In the genomic region with DNA sequence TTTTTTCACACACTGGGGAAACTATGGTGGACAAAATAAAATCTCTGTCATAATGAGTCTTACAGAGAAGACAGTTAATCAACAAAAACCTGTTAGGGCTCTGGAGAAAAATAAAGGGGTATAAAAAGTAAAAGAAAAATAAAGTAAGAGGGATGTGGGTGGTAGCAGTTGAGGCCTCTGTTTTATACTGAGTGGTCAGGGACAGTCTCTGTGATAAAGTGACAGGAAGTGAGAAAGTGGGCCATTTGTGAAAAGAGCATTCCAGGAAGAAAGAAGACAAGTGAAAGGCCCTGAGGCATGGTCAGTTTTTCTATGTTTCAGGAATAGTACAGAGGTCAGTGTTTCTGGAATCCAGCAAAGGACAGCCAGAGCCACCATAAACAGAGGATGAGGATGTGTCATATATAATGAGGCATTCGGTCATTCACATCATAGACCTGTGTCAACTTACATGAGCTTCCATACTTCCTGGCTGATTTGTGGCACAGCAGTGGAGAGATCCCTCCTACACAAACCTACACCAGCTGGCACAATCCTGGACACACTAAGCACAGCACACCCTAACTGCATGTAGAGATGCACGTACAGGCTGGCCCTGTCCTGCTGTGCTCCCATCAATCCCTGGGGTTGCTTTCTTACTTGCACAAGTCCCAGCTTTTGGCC, we compare ENCODE assay signal across 27 cellular contexts.
DNase-seq lines count a peak whose midpoint lies in the region; ATAC-seq and TF ChIP-seq lines count a peak whose summit lies in the region.
"Had no signal": no experiment of that assay in that cellular context is flagged by ENCODE, and none has a peak within 500 bp of the region (broad histone marks: within the 10 kb centered on the region; RNA-seq: fewer than 3 reads in every experiment).

No MANE protein-coding gene starts in this region.

- TF ChIP-seq POLR2A in thyroid gland (IDR thresholded peaks at IDR 0.05) (no peak), suprapubic skin (IDR thresholded peaks at IDR 0.05) (no peak), upper lobe of left lung (IDR thresholded peaks at IDR 0.05) (no peak)

- H3K4me1 ChIP-seq in cardiac muscle cell (ENCODE audit: low read depth), result peaks cover 19% of the 10 kb centered on the region
- no peaks in the 10 kb centered on the region for H3K4me1 ChIP-seq in mucosa of descending colon (ENCODE audit: low read depth)
- H3K4me1 ChIP-seq in thyroid gland, result peaks cover 35 to 40% of the 10 kb centered on the region in 2 donors
- peaks cover 16% of the 10 kb centered on the region for H3K4me1 ChIP-seq in suprapubic skin
- peaks cover 0 to 8% (median 2%) of the 10 kb centered on the region in 4 donors for H3K4me1 ChIP-seq in upper lobe of left lung
- H3K4me1 ChIP-seq: Peyer's patch had no signal

- DNase-seq in cardiac muscle cell (ENCODE audit: low read depth in 1 of 2, low spot score in 1 of 2) (no peak), left ventricle myocardium superior (no peak), cerebellar cortex (ENCODE audit: low spot score) (peak; percentile 19), mucosa of descending colon (no peak), thyroid gland (no peak), suprapubic skin (ENCODE audit: low spot score in 2 of 2) (no peak), LoVo (ENCODE audit: low spot score) (no peak), upper lobe of left lung (no peak)
- DNase-seq: activated CD4-positive, alpha-beta T cell treated with anti-CD3 and anti-CD28 coated beads for 48 hours; activated naive CD4-positive, alpha-beta T cell treated with anti-CD3 and anti-CD28 coated beads, Interleukin-2, amount 50 U/mL, for 16 hours; central memory CD4-positive, alpha-beta T cell; DMS79; dorsolateral prefrontal cortex; glutamatergic neuron; mesendoderm; naive B cell; NCI-H1694 treated with DMSO at 0.1 percent for 48 hours; NCI-H524 treated with DMSO at 0.1 percent for 48 hours; Peyer's patch; T-helper 1 cell had no signal

- no peaks in the 10 kb centered on the region for H3K27me3 ChIP-seq in cardiac muscle cell
- H3K27me3 ChIP-seq in thyroid gland, result no peaks in the 10 kb centered on the region
- H3K27me3 ChIP-seq in suprapubic skin, result no peaks in the 10 kb centered on the region
- H3K27me3 ChIP-seq in upper lobe of left lung, result no peaks in the 10 kb centered on the region
- H3K27me3 ChIP-seq: dorsolateral prefrontal cortex, Peyer's patch, right atrium auricular region, SJSA1, vagina had no signal

- H3K9me3 ChIP-seq in cardiac muscle cell (ENCODE audit: low read depth) (no peaks in the 10 kb centered on the region), mucosa of descending colon (no peaks in the 10 kb centered on the region), thyroid gland (no peaks in the 10 kb centered on the region), suprapubic skin (no peaks in the 10 kb centered on the region), upper lobe of left lung (no peaks in the 10 kb centered on the region)
- H3K9me3 ChIP-seq: A549, HAP-1, Peyer's patch, right atrium auricular region, SJSA1, vagina had no signal

- TF ChIP-seq CTCF in cardiac muscle cell (IDR thresholded peaks at IDR 0.05; ENCODE audit: low read depth, low read length) (no peak), mucosa of descending colon (IDR thresholded peaks at IDR 0.05) (no peak), thyroid gland (IDR thresholded peaks at IDR 0.05) (no peak), suprapubic skin (IDR thresholded peaks at IDR 0.05) (no peak), upper lobe of left lung (IDR thresholded peaks at IDR 0.05) (no peak)

- ATAC-seq in left ventricle myocardium superior (no peak), mucosa of descending colon (peak; percentile 61), upper lobe of left lung (ENCODE audit: low FRiP score in 2 of 2) (no peak)
- ATAC-seq: A549 had no signal

- H3K36me3 ChIP-seq in cardiac muscle cell (peaks cover 18% of the 10 kb centered on the region), mucosa of descending colon (ENCODE audit: low read depth) (peaks cover 5% of the 10 kb centered on the region), thyroid gland (no peaks in the 10 kb centered on the region), suprapubic skin (peaks cover 15% of the 10 kb centered on the region), upper lobe of left lung (peaks cover 0 to 34% (median 2%) of the 10 kb centered on the region in 4 donors)
- H3K36me3 ChIP-seq: HAP-1, right atrium auricular region, SJSA1, vagina had no signal

- H3K4me3 ChIP-seq in cardiac muscle cell (no peak overlapping the region), mucosa of descending colon (no peak overlapping the region), thyroid gland (replicated peaks in 1 of 3) (no peak overlapping the region), suprapubic skin (no peak overlapping the region), upper lobe of left lung (no peak overlapping the region)
- H3K4me3 ChIP-seq: A549, dorsolateral prefrontal cortex, HAP-1, Peyer's patch, right atrium auricular region, SJSA1, vagina had no signal

- 85 to 94% methylated on average over 2 of the region's 2 CpGs for WGBS in thyroid gland, 2 donors
- 80% methylated on average over 1 of the region's 2 CpGs for WGBS in suprapubic skin
- 92 to 100% methylated on average over 2 of the region's 2 CpGs for WGBS in upper lobe of left lung, 2 donors

- peak overlapping the region; percentile 55 for H3K27ac ChIP-seq in cardiac muscle cell
- peak overlapping the region in 2 of 3 donors; percentile 11 to 79 for H3K27ac ChIP-seq in thyroid gland
- H3K27ac ChIP-seq in suprapubic skin, result no peak overlapping the region
- peak overlapping the region in 1 of 4 donors; percentile 27 for H3K27ac ChIP-seq in upper lobe of left lung
- H3K27ac ChIP-seq: A549, parathyroid adenoma, Peyer's patch, right atrium auricular region, SJSA1, vagina, VCaP had no signal

- no peak for TF ChIP-seq EP300 in suprapubic skin (IDR thresholded peaks at IDR 0.05)
- TF ChIP-seq EP300 in upper lobe of left lung (IDR thresholded peaks at IDR 0.05), result no peak

- intact Hi-C loops in left ventricle myocardium superior (cut with micrococcal nuclease) (no loop called here), mucosa of descending colon (cut with DNase I, micrococcal nuclease) (no loop called here), thyroid gland (cut with DNase I) (no loop called here)
